In the genomic region with DNA sequence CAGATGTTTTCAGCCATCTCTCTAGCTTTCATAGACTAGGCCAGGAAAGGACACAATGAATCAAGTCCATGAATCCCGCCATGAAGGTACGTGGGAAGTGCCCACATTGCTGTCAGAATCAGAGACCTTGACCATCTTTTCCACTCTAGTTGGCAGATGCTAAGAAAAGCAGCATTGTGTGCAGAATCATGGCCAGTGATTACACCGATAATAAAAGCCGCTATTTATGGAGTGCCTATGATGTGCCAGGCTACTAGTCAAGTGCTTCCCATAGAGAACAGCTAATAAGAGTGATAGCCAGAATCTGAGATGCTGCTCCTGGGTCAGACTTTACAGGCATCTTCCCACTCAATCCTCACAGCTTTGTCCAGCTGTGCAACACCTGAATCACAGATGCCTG, we compare ENCODE assay signal across 17 cellular contexts.
"Had no signal": no experiment of that assay in that cellular context is flagged by ENCODE, and none has a peak within 500 bp of the region (broad histone marks: within the 10 kb centered on the region; RNA-seq: fewer than 3 reads in every experiment).

No MANE protein-coding gene starts in this region.

- ATAC-seq: effector memory CD8-positive, alpha-beta T cell; stimulated activated effector memory CD8-positive, alpha-beta T cell treated with anti-CD3 and anti-CD28 coated beads, Interleukin-12 subunit alpha, Interleukin-12 subunit beta, amount 100 ng/mL, for 72 hours had no signal

- DNase-seq: cortex of kidney; effector memory CD8-positive, alpha-beta T cell; erythroblast; esophagus squamous epithelium; foreskin melanocyte; left lung; mesendoderm; midbrain; naive thymus-derived CD4-positive, alpha-beta T cell; psoas muscle; sigmoid colon; stimulated activated CD4-positive, alpha-beta T cell treated with anti-CD3 and anti-CD28 coated beads, Interleukin-2, amount 100 ng/mL, for 24 hours; stimulated activated CD4-positive, alpha-beta T cell treated with anti-CD3 and anti-CD28 coated beads, Interleukin-4, amount 100 ng/mL, for 24 hours; stimulated activated naive CD4-positive, alpha-beta T cell treated with Interleukin-2 at 50 U/mL for 16 hours; stomach; upper lobe of left lung had no signal
